Comparison of ENCODE assay signal across 9 cellular contexts in genomic region chr2:12333293-12333692, GRCh38.
"Had no signal": no experiment of that assay in that cellular context is flagged by ENCODE, and none has a peak within 500 bp of the region (broad histone marks: within the 10 kb centered on the region; RNA-seq: fewer than 3 reads in every experiment).

No MANE protein-coding gene starts in this region.

- H3K9me3 Mint-ChIP-seq: HFFc6 had no signal

- DNase-seq: GM23248, GOT3, H7, H9, HCEC 1CT, HFFc6 had no signal

- ATAC-seq: GM23338, HCT116 had no signal

- H3K27ac Mint-ChIP-seq: GM23338, H9, HFFc6 had no signal

- H3K4me3 ChIP-seq: GM23248, GM23338, HAP-1 had no signal

- H3K4me3 Mint-ChIP-seq: GM23338, H9, HFFc6 had no signal

- H3K4me1 Mint-ChIP-seq: GM23338, H9 had no signal
